ENCODE assay signal across 22 cellular contexts in the genomic region with DNA sequence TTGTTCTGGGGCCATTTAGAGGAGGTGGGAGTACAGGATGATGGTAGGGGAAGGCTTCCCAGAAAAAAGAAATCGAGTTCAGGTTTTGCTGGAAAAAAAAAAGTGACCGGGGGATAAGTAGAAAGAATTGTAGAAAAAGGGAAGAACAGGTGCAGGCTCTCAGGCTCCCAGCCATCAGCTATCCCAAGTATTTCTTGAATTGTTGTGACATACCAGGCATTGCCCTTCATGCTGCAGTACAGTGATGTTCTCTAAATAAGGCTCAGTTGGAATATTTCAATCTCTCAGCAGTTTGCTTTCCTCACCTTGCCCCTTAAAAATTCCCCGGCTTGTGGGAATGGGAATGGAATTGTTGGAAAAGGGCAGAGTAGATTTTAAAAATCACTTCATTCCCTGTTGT.
"Had no signal": no experiment of that assay in that cellular context is flagged by ENCODE, and none has a peak within 500 bp of the region (broad histone marks: within the 10 kb centered on the region; RNA-seq: fewer than 3 reads in every experiment).

No MANE protein-coding gene starts in this region.

- DNase-seq: stimulated activated CD4-positive, alpha-beta T cell treated with anti-CD3 and anti-CD28 coated beads, Interleukin-2, amount 100 ng/mL, for 48 hours; stimulated activated CD4-positive, alpha-beta T cell treated with anti-CD3 and anti-CD28 coated beads, Interleukin-4, amount 100 ng/mL, for 1 hour; stimulated activated CD4-positive, alpha-beta T cell treated with anti-CD3 and anti-CD28 coated beads, Interleukin-4, amount 100 ng/mL, for 4 hours; stimulated activated CD8-positive, alpha-beta memory T cell treated with anti-CD3 and anti-CD28 coated beads, Interleukin-4, amount 100 ng/mL, for 48 hours; stimulated activated naive B cell treated with anti-CD40 and anti-IgM and Interleukin-4, amounts not matched to agents 10 μg/mL and 1 μg/mL and 100 μg/mL, for 72 hours; stimulated activated naive CD4-positive, alpha-beta T cell; stimulated activated naive CD4-positive, alpha-beta T cell treated with Interleukin-2 at 50 U/mL for 16 hours; stimulated activated naive CD8-positive, alpha-beta T cell treated with anti-CD3 and anti-CD28 coated beads, Interleukin-15, amount 100 ng/mL, for 72 hours; stimulated activated naive CD8-positive, alpha-beta T cell treated with anti-CD3 and anti-CD28 coated beads, Interleukin-15, Interleukin-2, amounts not matched to agents 100 U/mL and 50 U/mL, for 24 hours; stomach; substantia nigra; testis; thyroid gland; tibial artery; transverse colon; upper lobe of left lung; upper lobe of right lung; uterus had no signal

- H3K4me1 ChIP-seq: stomach, suprapubic skin, testis, thyroid gland, tibial nerve, transverse colon, upper lobe of left lung, upper lobe of right lung, uterus, vagina had no signal

- H3K27me3 ChIP-seq: testis, thyroid gland, tibial nerve, upper lobe of left lung, uterus, vagina had no signal

- H3K4me3 ChIP-seq: stomach, suprapubic skin, testis, thoracic aorta, thyroid gland, tibial artery, tibial nerve, transverse colon, upper lobe of left lung, upper lobe of right lung, uterus, vagina had no signal

- H3K27ac ChIP-seq: stomach, suprapubic skin, testis, thoracic aorta, thyroid gland, tibial artery, tibial nerve, transverse colon, upper lobe of left lung, upper lobe of right lung, uterus, vagina had no signal

- H3K9me3 ChIP-seq: suprapubic skin, testis, thoracic aorta, thyroid gland, transverse colon, upper lobe of left lung, upper lobe of right lung, uterus, vagina had no signal

- H3K36me3 ChIP-seq: stomach, suprapubic skin, thoracic aorta, thyroid gland, tibial artery, tibial nerve, transverse colon, upper lobe of left lung, upper lobe of right lung, uterus, vagina had no signal
